Comparison of ENCODE assay signal across 8 cellular contexts in genomic region chr1:35031103-35031452, GRCh38. TPM values are rescaled to one million over a fixed set of nuclear protein-coding genes. Genes with fewer than 3 reads are reported as not detected.
DNase-seq lines count a peak whose midpoint lies in the region; ATAC-seq, FAIRE-seq and TF ChIP-seq lines count a peak whose summit lies in the region.

No MANE protein-coding gene starts in this region.

- peak; percentile 83 for FAIRE-seq in H54 (lab: Jason Lieb, UNC)

- no peaks in the 10 kb centered on the region for H3K27me3 ChIP-seq in BE2C

- ATAC-seq in GM18502 (IDR thresholded peaks at IDR 0.05; ENCODE audit: poor library complexity, unreplicated experiment), result no peak

- H3K4me3 ChIP-seq in BE2C (ENCODE audit: low read depth, low read length) (peak overlapping the region; percentile 80), astrocyte of the cerebellum (ENCODE audit: low read depth, low read length) (peak overlapping the region; percentile 73), iPS-18c (ENCODE audit: insufficient read depth, low read depth, low read length) (peak overlapping the region; percentile 59)

- intact Hi-C loops in posterior vena cava (cut with DNase I), result no loop called here

- in situ Hi-C loops in astrocyte of the cerebellum (cut with HindIII; ENCODE audit: low sequenced_read_pairs), result no loop called here

- TF ChIP-seq CTCF in BE2C (IDR thresholded peaks at IDR 0.05; ENCODE audit: low read depth, low read length) (no peak), astrocyte of the cerebellum (IDR thresholded peaks at IDR 0.05; ENCODE audit: low read depth, low read length, missing control alignments) (no peak)

- H3K4me1 ChIP-seq in BE2C, result no peaks in the 10 kb centered on the region

- DNase-seq in BE2C, result no peak
- peak; percentile 42 for DNase-seq in H54 (ENCODE audit: insufficient read length, low spot score)
- DNase-seq in SW480 (ENCODE audit: low spot score), result peak; percentile 22
- peak; percentile 1 for DNase-seq in astrocyte of the cerebellum (ENCODE audit: low read depth)
- DNase-seq in smooth muscle cell of the brain vasculature (ENCODE audit: low read depth, low spot score), result peak; percentile 4
- no peak for DNase-seq in posterior vena cava (ENCODE audit: low spot score)

- no peaks in the 10 kb centered on the region for H3K36me3 ChIP-seq in BE2C

- no peak for TF ChIP-seq POLR2A in H54 (IDR thresholded peaks at IDR 0.05; ENCODE audit: low read depth, low read length)

- H3K9me3 ChIP-seq in BE2C (no peaks in the 10 kb centered on the region), iPS-18c (ENCODE audit: control insufficient read depth, insufficient read depth, low read length) (no peaks in the 10 kb centered on the region)

RNA-seq across cellular contexts. Expression of gene ZMYM6, which starts 0.7 kb away (rescaled TPM):
- 6.1 TPM for polyA plus RNA-seq in BE2C (2012; ENCODE audit: insufficient read depth, insufficient read length, low read depth)
- total RNA-seq in posterior vena cava, result 10 to 100 TPM; 20.8 to 21.4 TPM

RNA-seq across cellular contexts. Expression of gene TMEM35B, which starts 45.9 kb away (rescaled TPM):
- polyA plus RNA-seq in BE2C (2012; ENCODE audit: insufficient read depth, insufficient read length, low read depth), result 2.6 TPM
- 10 to 100 TPM; 22.4 to 33.0 TPM for total RNA-seq in posterior vena cava

RNA-seq across cellular contexts. Expression of gene ZMYM1, which starts 48.1 kb away (rescaled TPM):
- polyA plus RNA-seq in BE2C (2012; ENCODE audit: insufficient read depth, insufficient read length, low read depth), result 1.8 TPM
- total RNA-seq in posterior vena cava, result 10 to 100 TPM; 12.8 to 14.4 TPM

Comparison
In these comparisons a context has a peak if more than half of its experiments do, and no peak if none do; other contexts are left out.
1. DNase-seq: peak in H54 (single experiment), SW480 (single experiment), astrocyte of the cerebellum (single experiment) and smooth muscle cell of the brain vasculature (single experiment); none in BE2C (single experiment) and posterior vena cava (single experiment).
2. Peak in every context shown above with its lines, with median percentiles within 50 percentile points of each other: H3K4me3 ChIP-seq.